In the genomic region with DNA sequence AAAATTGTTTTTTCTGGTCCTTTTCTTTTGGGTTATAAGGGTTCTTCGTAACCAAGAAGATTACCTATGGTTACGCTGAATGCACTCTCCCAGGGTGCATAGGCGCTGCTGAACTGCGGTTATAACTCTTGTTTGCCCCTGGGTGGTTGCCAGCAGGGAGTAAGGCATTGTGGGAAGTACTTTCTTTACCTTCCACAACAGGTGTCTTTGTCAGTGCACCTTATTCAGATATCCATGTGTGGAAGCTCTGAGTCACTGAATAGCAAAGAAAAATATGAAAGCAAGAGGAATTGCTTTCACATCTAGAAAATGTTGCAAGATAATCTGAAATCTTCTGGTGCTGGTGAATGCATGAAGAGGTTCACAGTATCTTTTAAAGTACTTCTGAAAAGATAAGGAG, we compare ENCODE assay signal across 8 cellular contexts.
DNase-seq lines count a peak whose midpoint lies in the region; ATAC-seq and TF ChIP-seq lines count a peak whose summit lies in the region.

No MANE protein-coding gene starts in this region.

- no peak overlapping the region for H3K4me3 ChIP-seq in lung

- DNase-seq in NCI-H1930 (lab: John Stamatoyannopoulos, UW): peak; percentile 80 to 84
- DNase-seq in activated effector memory CD4-positive, alpha-beta T cell treated with anti-CD3 and anti-CD28 coated beads, Interleukin-2, amount 50 U/mL, for 16 hours: peak; percentile 64
- DNase-seq in lung (ENCODE audit: low spot score): peak; percentile 78
- DNase-seq in GM13976 (ENCODE audit: low spot score): no peak
- no peak for DNase-seq in GM10266 (ENCODE audit: extremely low spot score)

- no peaks in the 10 kb centered on the region for H3K36me3 ChIP-seq in ES-I3 (ENCODE audit: insufficient read depth, low read length)
- H3K36me3 ChIP-seq in lung (ENCODE audit: control insufficient read depth in 2 of 2, insufficient read depth in 2 of 2, low read length in 2 of 2): no peaks in the 10 kb centered on the region

- H3K9me3 ChIP-seq in ES-I3 (ENCODE audit: control insufficient read depth, insufficient read depth, low read length) (no peaks in the 10 kb centered on the region), lung (ENCODE audit: control insufficient read depth in 2 of 2, insufficient read depth in 1 of 2, low read length in 1 of 2) (no peaks in the 10 kb centered on the region)

- in situ Hi-C loops in GM13976 (cut with MboI; ENCODE audit: low sequenced_read_pairs, unreplicated experiment): no loop called here

- H3K4me1 ChIP-seq in ES-I3 (ENCODE audit: insufficient read depth, low read length): peaks cover 25% of the 10 kb centered on the region
- H3K4me1 ChIP-seq in lung (ENCODE audit: control insufficient read depth in 2 of 2, insufficient read depth in 2 of 2, low read length in 2 of 2): peaks cover 0 to 3% of the 10 kb centered on the region in 2 donors

- no peak overlapping the region for H3K27ac ChIP-seq in lung (ENCODE audit: low read depth in 1 of 2, low read length in 1 of 2)

- WGBS in lung, 2 donors: 53 to 67% methylated on average over 4 of the region's 4 CpGs

- no peak for ATAC-seq in lung (ENCODE audit: insufficient read depth, low FRiP score)
- no peak for ATAC-seq in HG03521 (IDR thresholded peaks at IDR 0.05; ENCODE audit: unreplicated experiment)
- ATAC-seq in GM21423 (IDR thresholded peaks at IDR 0.05; ENCODE audit: unreplicated experiment): no peak

- no peaks in the 10 kb centered on the region for H3K27me3 ChIP-seq in lung (ENCODE audit: control insufficient read depth, insufficient read depth)

- TF ChIP-seq CTCF in lung (IDR thresholded peaks at IDR 0.05; ENCODE audit: control extremely low read depth, extremely low read depth) (no peak), GM13976 (IDR thresholded peaks at IDR 0.05; ENCODE audit: borderline replicate concordance, control extremely low read depth, extremely low read depth, insufficient read depth, missing control alignments) (no peak), GM10266 (IDR thresholded peaks at IDR 0.05; ENCODE audit: control insufficient read depth, insufficient read depth, low read depth, missing control alignments) (no peak)

- peak overlapping the region; percentile 81 for H3K9ac ChIP-seq in ES-I3 (ENCODE audit: low read depth, low read length)

Comparison
In these comparisons a context has a peak if more than half of its experiments do, and no peak if none do; other contexts are left out.
1. DNase-seq: peak in NCI-H1930 (2 of 2), activated effector memory CD4-positive, alpha-beta T cell treated with anti-CD3 and anti-CD28 coated beads, Interleukin-2, amount 50 U/mL, for 16 hours (single experiment) and lung (single experiment); none in GM13976 (single experiment) and GM10266 (single experiment).